In the genomic region with DNA sequence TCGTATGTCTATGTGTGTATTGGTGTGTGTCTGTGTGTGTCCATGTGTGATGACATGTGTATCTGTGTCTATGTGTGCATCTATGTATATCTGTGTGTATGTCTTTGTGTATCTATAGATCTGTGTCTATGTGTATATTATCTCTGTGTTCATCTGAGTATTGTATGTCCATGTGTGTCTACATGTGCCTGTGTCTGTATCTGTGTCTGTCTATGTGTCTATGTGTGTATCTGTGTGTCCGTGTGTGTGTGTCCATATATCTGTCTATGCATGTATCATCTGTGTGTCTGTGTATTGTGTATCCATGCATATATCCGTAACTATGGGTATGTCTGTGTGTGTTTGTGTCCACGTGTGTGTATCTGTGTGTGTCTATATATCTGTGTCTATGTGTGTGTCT, we compare ENCODE assay signal across 26 cellular contexts.
"Had no signal": no experiment of that assay in that cellular context is flagged by ENCODE, and none has a peak within 500 bp of the region (broad histone marks: within the 10 kb centered on the region; RNA-seq: fewer than 3 reads in every experiment).

No MANE protein-coding gene starts in this region.

- H3K27ac ChIP-seq: left lung, lower lobe of right lung, pancreas, psoas muscle, upper lobe of left lung had no signal

- H3K9me3 ChIP-seq: gastroesophageal sphincter, left lung, lower lobe of right lung, pancreas, psoas muscle, upper lobe of left lung had no signal

- DNase-seq: activated CD8-positive, alpha-beta memory T cell treated with anti-CD3 and anti-CD28 coated beads, Interleukin-2, amount 10 ng/mL, durations not matched to agents 7 days and 5 days; activated CD8-positive, alpha-beta T cell treated with anti-CD3 and anti-CD28 coated beads, Interleukin-2, amount 10 ng/mL, durations not matched to agents 7 days and 5 days; activated naive CD8-positive, alpha-beta T cell treated with anti-CD3 and anti-CD28 coated beads, Interleukin-2, amount 50 U/mL, for 24 hours; activated T-cell treated with anti-CD3 and anti-CD28 coated beads, Interleukin-2, amount 50 U/mL, for 48 hours; caudate nucleus; cortex of kidney; head of caudate nucleus; hippocampal formation; left lung; lower lobe of right lung; mesenchymal stem cell; natural killer cell; psoas muscle; stimulated activated CD4-positive, alpha-beta T cell treated with anti-CD3 and anti-CD28 coated beads, Interleukin-1b, Interleukin-23, amount 100 ng/mL, for 48 hours; stimulated activated CD4-positive, alpha-beta T cell treated with anti-CD3 and anti-CD28 coated beads, Interleukin-4, amount 100 ng/mL, for 4 hours; stimulated activated CD8-positive, alpha-beta memory T cell treated with anti-CD3 and anti-CD28 coated beads, Interleukin-4, amount 100 ng/mL, for 48 hours; stimulated activated naive CD8-positive, alpha-beta T cell treated with anti-CD3 and anti-CD28 coated beads, Interleukin-15, amount 100 ng/mL, for 72 hours; substantia nigra; T-helper 2 cell had no signal

- H3K36me3 Mint-ChIP-seq: activated CD8-positive, alpha-beta memory T cell treated with anti-CD3 and anti-CD28 coated beads, Interleukin-2, amount 10 ng/mL, durations not matched to agents 7 days and 5 days; activated naive CD4-positive, alpha-beta T cell treated with anti-CD3 and anti-CD28 coated beads, Interleukin-2, amount 50 U/mL, for 24 hours; natural killer cell; stimulated activated memory B cell treated with anti-CD40 and anti-IgM and Interleukin-4, amounts not matched to agents 10 μg/mL and 1 μg/mL and 100 μg/mL, for 72 hours had no signal

- H3K4me3 ChIP-seq: gastroesophageal sphincter, left lung, lower lobe of right lung, pancreas, psoas muscle, smooth muscle cell, upper lobe of left lung had no signal

- H3K36me3 ChIP-seq: gastroesophageal sphincter, left lung, lower lobe of right lung, pancreas, upper lobe of left lung had no signal

- H3K4me2 ChIP-seq: smooth muscle cell had no signal

- ATAC-seq: activated CD8-positive, alpha-beta memory T cell treated with anti-CD3 and anti-CD28 coated beads, Interleukin-2, amount 10 ng/mL, durations not matched to agents 7 days and 5 days; activated CD8-positive, alpha-beta T cell treated with anti-CD3 and anti-CD28 coated beads, Interleukin-2, amount 10 ng/mL, durations not matched to agents 7 days and 5 days; activated naive CD8-positive, alpha-beta T cell treated with anti-CD3 and anti-CD28 coated beads, Interleukin-2, amount 50 U/mL, for 24 hours; gastroesophageal sphincter; left lung; lower lobe of right lung; natural killer cell; pancreas; psoas muscle; stimulated activated memory B cell treated with anti-CD40 and anti-IgM and Interleukin-4, amounts not matched to agents 10 μg/mL and 1 μg/mL and 100 μg/mL, for 72 hours; stimulated activated naive CD8-positive, alpha-beta T cell treated with anti-CD3 and anti-CD28 coated beads, Interleukin-15, amount 100 ng/mL, for 72 hours had no signal

- H3K4me3 Mint-ChIP-seq: activated CD8-positive, alpha-beta memory T cell treated with anti-CD3 and anti-CD28 coated beads, Interleukin-2, amount 10 ng/mL, durations not matched to agents 7 days and 5 days; activated CD8-positive, alpha-beta T cell treated with anti-CD3 and anti-CD28 coated beads, Interleukin-2, amount 10 ng/mL, durations not matched to agents 7 days and 5 days; activated naive CD4-positive, alpha-beta T cell treated with anti-CD3 and anti-CD28 coated beads, Interleukin-2, amount 50 U/mL, for 24 hours; activated naive CD8-positive, alpha-beta T cell treated with anti-CD3 and anti-CD28 coated beads, Interleukin-2, amount 50 U/mL, for 24 hours; natural killer cell; stimulated activated memory B cell treated with anti-CD40 and anti-IgM and Interleukin-4, amounts not matched to agents 10 μg/mL and 1 μg/mL and 100 μg/mL, for 72 hours; stimulated activated naive CD8-positive, alpha-beta T cell treated with anti-CD3 and anti-CD28 coated beads, Interleukin-15, amount 100 ng/mL, for 72 hours had no signal

- H3K27ac Mint-ChIP-seq: activated CD8-positive, alpha-beta memory T cell treated with anti-CD3 and anti-CD28 coated beads, Interleukin-2, amount 10 ng/mL, durations not matched to agents 7 days and 5 days; activated CD8-positive, alpha-beta T cell treated with anti-CD3 and anti-CD28 coated beads, Interleukin-2, amount 10 ng/mL, durations not matched to agents 7 days and 5 days; activated naive CD4-positive, alpha-beta T cell treated with anti-CD3 and anti-CD28 coated beads, Interleukin-2, amount 50 U/mL, for 24 hours; activated naive CD8-positive, alpha-beta T cell treated with anti-CD3 and anti-CD28 coated beads, Interleukin-2, amount 50 U/mL, for 24 hours; activated T-helper 2 cell treated with anti-CD3 and anti-CD28 coated beads, Interferon-gamma antibody, Interleukin-2, Interleukin-4, amounts not matched to agents 10 μg/mL and 5 μg/mL and 100 μg/mL, durations not matched to agents 14 hours and 24 hours and 36 hours; natural killer cell; stimulated activated memory B cell treated with anti-CD40 and anti-IgM and Interleukin-4, amounts not matched to agents 10 μg/mL and 1 μg/mL and 100 μg/mL, for 72 hours; stimulated activated naive CD8-positive, alpha-beta T cell treated with anti-CD3 and anti-CD28 coated beads, Interleukin-15, amount 100 ng/mL, for 72 hours had no signal

- H3K4me1 Mint-ChIP-seq: stimulated activated memory B cell treated with anti-CD40 and anti-IgM and Interleukin-4, amounts not matched to agents 10 μg/mL and 1 μg/mL and 100 μg/mL, for 72 hours had no signal

- H3K9me3 Mint-ChIP-seq: activated naive CD4-positive, alpha-beta T cell treated with anti-CD3 and anti-CD28 coated beads, Interleukin-2, amount 50 U/mL, for 24 hours; activated naive CD8-positive, alpha-beta T cell treated with anti-CD3 and anti-CD28 coated beads, Interleukin-2, amount 50 U/mL, for 24 hours; activated T-helper 2 cell treated with anti-CD3 and anti-CD28 coated beads, Interferon-gamma antibody, Interleukin-2, Interleukin-4, amounts not matched to agents 10 μg/mL and 5 μg/mL and 100 μg/mL, durations not matched to agents 14 hours and 24 hours and 36 hours; natural killer cell; stimulated activated memory B cell treated with anti-CD40 and anti-IgM and Interleukin-4, amounts not matched to agents 10 μg/mL and 1 μg/mL and 100 μg/mL, for 72 hours; stimulated activated naive CD8-positive, alpha-beta T cell treated with anti-CD3 and anti-CD28 coated beads, Interleukin-15, amount 100 ng/mL, for 72 hours had no signal

- H3K27me3 ChIP-seq: gastroesophageal sphincter, pancreas had no signal
